ENCODE assay signal across 9 cellular contexts in genomic region chr2:186460465-186460864, GRCh38. TPM values are rescaled to one million over a fixed set of nuclear protein-coding genes. Genes with fewer than 3 reads are reported as not detected.
DNase-seq lines count a peak whose midpoint lies in the region; ATAC-seq and TF ChIP-seq lines count a peak whose summit lies in the region.
"Had no signal": no experiment of that assay in that cellular context is flagged by ENCODE, and none has a peak within 500 bp of the region (broad histone marks: within the 10 kb centered on the region; RNA-seq: fewer than 3 reads in every experiment).

No MANE protein-coding gene starts in this region.

- ATAC-seq in GM19023 (IDR thresholded peaks at IDR 0.05; ENCODE audit: unreplicated experiment) (peak; percentile 68), HG03378 (IDR thresholded peaks at IDR 0.05; ENCODE audit: unreplicated experiment) (peak; percentile 82)

- DNase-seq in AG10803 (ENCODE audit: low read depth): peak; percentile 24
- DNase-seq in SW480 (ENCODE audit: low spot score): peak; percentile 14
- DNase-seq in lung microvascular endothelial cell (ENCODE audit: low read depth in 2 of 2): peak; percentile 30 to 43
- DNase-seq in pons (ENCODE audit: low spot score): no peak
- no peak for DNase-seq in Ammon's horn (ENCODE audit: low spot score)
- DNase-seq in inferior parietal cortex (ENCODE audit: extremely low spot score): no peak

- H3K4me3 ChIP-seq in AG10803 (ENCODE audit: low read length): no peak overlapping the region
- H3K4me3 ChIP-seq: thoracic aorta had no signal

- TF ChIP-seq CTCF in AG10803 (conservative IDR thresholded peaks at IDR 0.05; ENCODE audit: low read length): peak; percentile 45

RNA-seq across cellular contexts. Expression of gene ZC3H15, which starts 25.6 kb away (rescaled TPM):
- total RNA-seq in lung microvascular endothelial cell: 43.1 and 43.2 TPM in 2 replicates

Comparison
In these comparisons a context has a peak if more than half of its experiments do, and no peak if none do; other contexts are left out.
1. DNase-seq: peak in AG10803 (single experiment), SW480 (single experiment) and lung microvascular endothelial cell (2 of 2); none in pons (single experiment), Ammon's horn (single experiment) and inferior parietal cortex (single experiment).